ENCODE assay signal across 34 cellular contexts in the genomic region with DNA sequence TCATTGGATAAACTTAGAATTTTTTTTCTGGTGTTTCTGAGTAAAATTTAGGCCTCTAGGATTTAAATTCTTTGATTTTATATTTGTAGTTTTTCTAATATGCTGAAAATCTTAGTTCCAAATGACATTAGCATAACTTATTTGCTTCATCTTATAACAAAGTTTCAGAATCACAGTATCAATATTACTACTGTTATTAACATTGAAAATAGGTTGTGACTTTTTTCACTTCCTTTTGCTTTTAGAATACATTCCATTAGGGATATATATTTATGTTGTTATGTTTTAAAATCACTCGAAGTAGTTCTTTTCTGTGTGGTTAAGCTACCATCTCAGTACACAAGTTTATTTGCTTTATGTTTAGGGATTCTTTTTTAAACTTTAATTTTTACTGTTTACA. TPM values are rescaled to one million over a fixed set of nuclear protein-coding genes. Genes with fewer than 3 reads are reported as not detected.
"Had no signal": no experiment of that assay in that cellular context is flagged by ENCODE, and none has a peak within 500 bp of the region (broad histone marks: within the 10 kb centered on the region; RNA-seq: fewer than 3 reads in every experiment).

No MANE protein-coding gene starts in this region.

- H3K4me1 ChIP-seq: adrenal gland, body of pancreas, esophagus muscularis mucosa, gastrocnemius medialis had no signal

- H3K9me3 Mint-ChIP-seq: activated CD4-positive, alpha-beta memory T cell treated with anti-CD3 and anti-CD28 coated beads for 36 hours; activated CD4-positive, alpha-beta T cell treated with anti-CD3 and anti-CD28 coated beads, Interleukin-2, amount 10 ng/mL, durations not matched to agents 24 days and 14 days; activated naive CD4-positive, alpha-beta T cell treated with anti-CD3 and anti-CD28 coated beads for 36 hours; activated naive CD4-positive, alpha-beta T cell treated with anti-CD3 and anti-CD28 coated beads, Interleukin-2, amount 50 U/mL, for 24 hours; activated naive CD8-positive, alpha-beta T cell treated with anti-CD3 and anti-CD28 coated beads for 36 hours; activated T-helper 1 cell treated with anti-CD3 and anti-CD28 coated beads, Interleukin-12 subunit alpha, Interleukin-12 subunit beta, Interleukin-2, Interleukin-4 antibody, amounts not matched to agents 30 ng/mL and 10 ng/mL and 1 ng/mL, durations not matched to agents 14 hours and 24 hours and 36 hours; activated T-helper 2 cell treated with anti-CD3 and anti-CD28 coated beads, Interferon-gamma antibody, Interleukin-2, Interleukin-4, amounts not matched to agents 10 μg/mL and 5 μg/mL and 100 μg/mL, durations not matched to agents 14 hours and 24 hours and 36 hours; effector memory CD8-positive, alpha-beta T cell had no signal

- DNase-seq: activated CD4-positive, alpha-beta memory T cell treated with anti-CD3 and anti-CD28 coated beads for 36 hours; activated CD4-positive, alpha-beta T cell treated with anti-CD3 and anti-CD28 coated beads for 36 hours; activated CD4-positive, alpha-beta T cell treated with anti-CD3 and anti-CD28 coated beads, Interleukin-2, amount 10 ng/mL, durations not matched to agents 24 days and 14 days; activated CD4-positive, CD25-positive, alpha-beta regulatory T cell; activated CD4-positive, CD25-positive, alpha-beta regulatory T cell treated with anti-CD3 and anti-CD28 coated beads, Interleukin-2, amount 50 U/mL, for 72 hours; activated CD8-positive, alpha-beta memory T cell treated with anti-CD3 and anti-CD28 coated beads, Interleukin-2, amount 10 ng/mL, durations not matched to agents 7 days and 5 days; activated CD8-positive, alpha-beta memory T cell treated with anti-CD3 and anti-CD28 coated beads, Interleukin-2, amount 50 U/mL, for 4 hours; activated CD8-positive, alpha-beta T cell treated with anti-CD3 and anti-CD28 coated beads, Interleukin-2, amount 10 ng/mL, durations not matched to agents 7 days and 5 days; activated effector memory CD4-positive, alpha-beta T cell treated with anti-CD3 and anti-CD28 coated beads, Interleukin-2, amount 50 U/mL, for 16 hours; activated naive CD4-positive, alpha-beta T cell treated with anti-CD3 and anti-CD28 coated beads for 36 hours; activated naive CD8-positive, alpha-beta T cell treated with anti-CD3 and anti-CD28 coated beads for 36 hours; activated naive CD8-positive, alpha-beta T cell treated with anti-CD3 and anti-CD28 coated beads, Interleukin-2, amount 50 U/mL, for 24 hours; activated T-cell treated with anti-CD3 and anti-CD28 coated beads, Interleukin-2, amount 50 U/mL, for 1 hour; activated T-cell treated with anti-CD3 and anti-CD28 coated beads, Interleukin-2, amount 50 U/mL, for 48 hours; adrenal gland; amygdala; aorta; body of pancreas; caudate nucleus; cortex of kidney; dermis blood vessel endothelial cell; effector CD4-positive, alpha-beta T cell; effector memory CD8-positive, alpha-beta T cell; erythroblast; foreskin keratinocyte; gastrocnemius medialis; glutamatergic neuron; heart left ventricle; T-helper 2 cell had no signal

- H3K27ac ChIP-seq: adrenal gland, body of pancreas, esophagus muscularis mucosa, foreskin keratinocyte, gastrocnemius medialis, heart left ventricle had no signal

- H3K9me3 ChIP-seq: adrenal gland, body of pancreas, esophagus muscularis mucosa, gastrocnemius medialis, heart left ventricle had no signal

- H3K36me3 ChIP-seq: adrenal gland had no signal

- ATAC-seq: activated CD4-positive, alpha-beta T cell treated with anti-CD3 and anti-CD28 coated beads for 36 hours; activated CD8-positive, alpha-beta memory T cell treated with anti-CD3 and anti-CD28 coated beads, Interleukin-2, amount 10 ng/mL, durations not matched to agents 7 days and 5 days; activated CD8-positive, alpha-beta T cell treated with anti-CD3 and anti-CD28 coated beads, Interleukin-2, amount 10 ng/mL, durations not matched to agents 7 days and 5 days; activated naive CD8-positive, alpha-beta T cell treated with anti-CD3 and anti-CD28 coated beads, Interleukin-2, amount 50 U/mL, for 24 hours; body of pancreas; effector memory CD8-positive, alpha-beta T cell; foreskin keratinocyte; gastrocnemius medialis; heart left ventricle had no signal

- H3K27me3 ChIP-seq: adrenal gland, body of pancreas, esophagus muscularis mucosa, foreskin keratinocyte, gastrocnemius medialis, heart left ventricle had no signal

- H3K27me3 Mint-ChIP-seq: activated CD4-positive, alpha-beta memory T cell treated with anti-CD3 and anti-CD28 coated beads for 36 hours; activated CD4-positive, alpha-beta T cell treated with anti-CD3 and anti-CD28 coated beads for 36 hours; activated CD4-positive, alpha-beta T cell treated with anti-CD3 and anti-CD28 coated beads, Interleukin-2, amount 10 ng/mL, durations not matched to agents 24 days and 14 days; activated CD8-positive, alpha-beta memory T cell treated with anti-CD3 and anti-CD28 coated beads, Interleukin-2, amount 10 ng/mL, durations not matched to agents 7 days and 5 days; activated naive CD4-positive, alpha-beta T cell treated with anti-CD3 and anti-CD28 coated beads, Interleukin-2, amount 50 U/mL, for 24 hours; activated naive CD8-positive, alpha-beta T cell treated with anti-CD3 and anti-CD28 coated beads for 36 hours; activated naive CD8-positive, alpha-beta T cell treated with anti-CD3 and anti-CD28 coated beads, Interleukin-2, amount 50 U/mL, for 24 hours; effector memory CD8-positive, alpha-beta T cell had no signal

- H3K4me3 ChIP-seq: adrenal gland, body of pancreas, esophagus muscularis mucosa, gastrocnemius medialis, heart left ventricle had no signal

- H3K27ac Mint-ChIP-seq: activated CD4-positive, alpha-beta memory T cell treated with anti-CD3 and anti-CD28 coated beads for 36 hours; activated CD4-positive, alpha-beta T cell treated with anti-CD3 and anti-CD28 coated beads for 36 hours; activated CD4-positive, alpha-beta T cell treated with anti-CD3 and anti-CD28 coated beads, Interleukin-2, amount 10 ng/mL, durations not matched to agents 24 days and 14 days; activated CD8-positive, alpha-beta memory T cell treated with anti-CD3 and anti-CD28 coated beads, Interleukin-2, amount 10 ng/mL, durations not matched to agents 7 days and 5 days; activated CD8-positive, alpha-beta T cell treated with anti-CD3 and anti-CD28 coated beads, Interleukin-2, amount 10 ng/mL, durations not matched to agents 7 days and 5 days; activated naive CD4-positive, alpha-beta T cell treated with anti-CD3 and anti-CD28 coated beads for 36 hours; activated naive CD8-positive, alpha-beta T cell treated with anti-CD3 and anti-CD28 coated beads for 36 hours; activated naive CD8-positive, alpha-beta T cell treated with anti-CD3 and anti-CD28 coated beads, Interleukin-2, amount 50 U/mL, for 24 hours; activated T-helper 1 cell treated with anti-CD3 and anti-CD28 coated beads, Interleukin-12 subunit alpha, Interleukin-12 subunit beta, Interleukin-2, Interleukin-4 antibody, amounts not matched to agents 30 ng/mL and 10 ng/mL and 1 ng/mL, durations not matched to agents 14 hours and 24 hours and 36 hours; activated T-helper 2 cell treated with anti-CD3 and anti-CD28 coated beads, Interferon-gamma antibody, Interleukin-2, Interleukin-4, amounts not matched to agents 10 μg/mL and 5 μg/mL and 100 μg/mL, durations not matched to agents 14 hours and 24 hours and 36 hours; effector memory CD8-positive, alpha-beta T cell had no signal

- H3K4me3 Mint-ChIP-seq: activated CD4-positive, alpha-beta memory T cell treated with anti-CD3 and anti-CD28 coated beads for 36 hours; activated CD4-positive, alpha-beta T cell treated with anti-CD3 and anti-CD28 coated beads for 36 hours; activated CD4-positive, alpha-beta T cell treated with anti-CD3 and anti-CD28 coated beads, Interleukin-2, amount 10 ng/mL, durations not matched to agents 24 days and 14 days; activated CD8-positive, alpha-beta memory T cell treated with anti-CD3 and anti-CD28 coated beads, Interleukin-2, amount 10 ng/mL, durations not matched to agents 7 days and 5 days; activated CD8-positive, alpha-beta T cell treated with anti-CD3 and anti-CD28 coated beads, Interleukin-2, amount 10 ng/mL, durations not matched to agents 7 days and 5 days; activated naive CD4-positive, alpha-beta T cell treated with anti-CD3 and anti-CD28 coated beads for 36 hours; activated naive CD4-positive, alpha-beta T cell treated with anti-CD3 and anti-CD28 coated beads, Interleukin-2, amount 50 U/mL, for 24 hours; activated naive CD8-positive, alpha-beta T cell treated with anti-CD3 and anti-CD28 coated beads for 36 hours; activated naive CD8-positive, alpha-beta T cell treated with anti-CD3 and anti-CD28 coated beads, Interleukin-2, amount 50 U/mL, for 24 hours; activated T-helper 1 cell treated with anti-CD3 and anti-CD28 coated beads, Interleukin-12 subunit alpha, Interleukin-12 subunit beta, Interleukin-2, Interleukin-4 antibody, amounts not matched to agents 30 ng/mL and 10 ng/mL and 1 ng/mL, durations not matched to agents 14 hours and 24 hours and 36 hours; effector memory CD8-positive, alpha-beta T cell had no signal

RNA-seq across cellular contexts. Expression of gene BEST3, which starts 52.4 kb away (rescaled TPM):
- total RNA-seq: activated CD4-positive, alpha-beta memory T cell treated with anti-CD3 and anti-CD28 coated beads for 36 hours; activated CD4-positive, alpha-beta T cell treated with anti-CD3 and anti-CD28 coated beads for 36 hours; activated CD4-positive, alpha-beta T cell treated with anti-CD3 and anti-CD28 coated beads, Interleukin-2, amount 10 ng/mL, durations not matched to agents 24 days and 14 days; activated CD8-positive, alpha-beta memory T cell treated with anti-CD3 and anti-CD28 coated beads for 36 hours; activated CD8-positive, alpha-beta memory T cell treated with anti-CD3 and anti-CD28 coated beads, Interleukin-2, amount 10 ng/mL, durations not matched to agents 7 days and 5 days; activated CD8-positive, alpha-beta T cell treated with anti-CD3 and anti-CD28 coated beads, Interleukin-2, amount 10 ng/mL, durations not matched to agents 7 days and 5 days; activated naive CD4-positive, alpha-beta T cell treated with anti-CD3 and anti-CD28 coated beads for 36 hours; activated naive CD8-positive, alpha-beta T cell treated with anti-CD3 and anti-CD28 coated beads for 36 hours; activated T-helper 1 cell treated with anti-CD3 and anti-CD28 coated beads, Interleukin-12 subunit alpha, Interleukin-12 subunit beta, Interleukin-2, Interleukin-4 antibody, amounts not matched to agents 30 ng/mL and 10 ng/mL and 1 ng/mL, durations not matched to agents 14 hours and 24 hours and 36 hours; activated T-helper 2 cell treated with anti-CD3 and anti-CD28 coated beads, Interferon-gamma antibody, Interleukin-2, Interleukin-4, amounts not matched to agents 10 μg/mL and 5 μg/mL and 100 μg/mL, durations not matched to agents 14 hours and 24 hours and 36 hours; aorta had no signal
- polyA plus RNA-seq: aorta had no signal
